Comparison of ENCODE assay signal across 8 cellular contexts in genomic region chr22:37696657-37697539, GRCh38. TPM values are rescaled to one million over a fixed set of nuclear protein-coding genes. Genes with fewer than 3 reads are reported as not detected.
A peak's percentile ranks its signal among the peaks of the same experiment; 100 is the strongest.
DNase-seq lines count a peak whose midpoint lies in the region; ATAC-seq and TF ChIP-seq lines count a peak whose summit lies in the region.

Gene TRIOBP (plus strand): TSS chr22:37697048. CDS start chr22:37701366, 4,318 bp downstream.

- H3K9me3 ChIP-seq in Caco-2, result no peaks in the 10 kb centered on the region
- H3K9me3 ChIP-seq in prostate gland, result no peaks in the 10 kb centered on the region
- no peaks in the 10 kb centered on the region for H3K9me3 ChIP-seq in upper lobe of left lung

- H3K4me1 ChIP-seq in Caco-2 (peaks cover 13% of the 10 kb centered on the region; the same call in 1 of the 2 replicates), prostate gland (replicated peaks) (no peaks in the 10 kb centered on the region), upper lobe of left lung (peaks cover 7 to 27% (median 16%) of the 10 kb centered on the region in 4 donors)

- peak within 1 kb of the TSS; percentile 20 for H3K4me3 ChIP-seq in Caco-2 (ENCODE audit: low read depth, low read length)
- H3K4me3 ChIP-seq in prostate gland, result peak within 1 kb of the TSS; percentile 13 to 16
- H3K4me3 ChIP-seq in upper lobe of left lung, result peak within 1 kb of the TSS in 2 of 4 donors; percentile 13 to 31

- POLR2A ChIA-PET in Caco-2 (lab: Charles Lee), result interaction anchor here (0.7 kb wide), 1 partner anchor 108 kb away, joined by 3 read pairs; a partner anchor contains a TSS

- TF ChIP-seq POLR2A in prostate gland (IDR thresholded peaks at IDR 0.05), result peak; percentile 51
- no peak for TF ChIP-seq POLR2A in upper lobe of left lung (IDR thresholded peaks at IDR 0.05)

- no TSS peak for BruUV-seq in Caco-2 (replicated peaks; lab: Mats Ljungman, UMichigan)

- DNase-seq in Caco-2 (peak; percentile 98), MV-4-11 (lab: John Stamatoyannopoulos, UW) (peak; percentile 97), amniotic epithelial cell (ENCODE audit: low read depth) (peak; percentile 91), left cardiac atrium (peak; percentile 97), prostate gland (ENCODE audit: low spot score) (peak; percentile 90), upper lobe of left lung (peak; percentile 97)

- TF ChIP-seq CTCF in Caco-2 (IDR thresholded peaks at IDR 0.05; ENCODE audit: insufficient read depth in 1 of 2, low read depth in 1 of 2, low read length in 1 of 2, severe bottlenecking in 1 of 2, unreplicated experiment in 1 of 2) (peak; percentile 51 to 80), prostate gland (IDR thresholded peaks at IDR 0.05) (peak in 2 of 4 experiments; percentile 36 to 62), upper lobe of left lung (IDR thresholded peaks at IDR 0.05) (peak; percentile 40 to 69 (median 46))

- WGBS in prostate gland, result 10% methylated on average over 30 of the region's 39 CpGs
- 16 to 18% methylated on average over 19 to 37 of the region's 39 CpGs for WGBS in upper lobe of left lung, 2 donors

- H3K27me3 Mint-ChIP-seq in Caco-2 (ENCODE audit: insufficient read depth, unreplicated experiment), result no peaks in the 10 kb centered on the region

- peaks cover 5% of the 10 kb centered on the region for H3K36me3 Mint-ChIP-seq in Caco-2 (ENCODE audit: insufficient read depth, unreplicated experiment)

- no peak for TF ChIP-seq EP300 in upper lobe of left lung (IDR thresholded peaks at IDR 0.05)

- no peaks in the 10 kb centered on the region for H3K36me3 ChIP-seq in Caco-2 (ENCODE audit: control insufficient read depth, insufficient read depth, low read length)
- no peaks in the 10 kb centered on the region for H3K36me3 ChIP-seq in prostate gland
- peaks cover under 1 to 29% (median 23%) of the 10 kb centered on the region in 4 donors for H3K36me3 ChIP-seq in upper lobe of left lung

- H3K27me3 ChIP-seq in Caco-2 (replicated peaks; ENCODE audit: control insufficient read depth, insufficient read depth, low read length) (no peaks in the 10 kb centered on the region), prostate gland (replicated peaks; ENCODE audit: insufficient read depth) (no peaks in the 10 kb centered on the region), upper lobe of left lung (no peaks in the 10 kb centered on the region)

- H3K4me1 Mint-ChIP-seq in Caco-2 (ENCODE audit: low read depth, unreplicated experiment), result peaks cover 13% of the 10 kb centered on the region

- peak within 1 kb of the TSS; percentile 62 for H3K27ac Mint-ChIP-seq in Caco-2 (ENCODE audit: unreplicated experiment)

- intact Hi-C loops in Caco-2 (cut with micrococcal nuclease; ENCODE audit: unreplicated experiment) (loop anchor here (1.0 to 2.0 kb wide), 3 partner anchors 11 to 54 kb away; partner anchors contain the start of gene NOL12), left cardiac atrium (cut with DNase I) (no loop called here), prostate gland (cut with DNase I) (no loop called here)
- intact Hi-C loops in T-helper 2 cell treated with Interferon-gamma antibody and Interleukin-4, amounts not matched to agents 100 ng/mL and 5 ng/mL, for 36 hours (cut with micrococcal nuclease), result loop anchor here (1.0 to 10.0 kb wide), 2 partner anchors 11 to 48 kb away; partner anchors contain the start of gene NOL12

- peak within 1 kb of the TSS; percentile 55 for H3K4me3 Mint-ChIP-seq in Caco-2 (ENCODE audit: unreplicated experiment)

- ATAC-seq in GM21737 (IDR thresholded peaks at IDR 0.05; ENCODE audit: unreplicated experiment) (peak; percentile 92), left cardiac atrium (peak; percentile 98 to 99), upper lobe of left lung (ENCODE audit: low FRiP score in 2 of 2) (peak; percentile 97 to 98)

- CTCF ChIA-PET in Caco-2 (lab: Charles Lee), result interaction anchor here (0.6 to 3.1 kb wide), 7 partner anchors 9 to 84 kb away, joined by 3 to 24 read pairs (median 5); partner anchors contain the start of gene NOL12

- H3K9me3 Mint-ChIP-seq in Caco-2 (ENCODE audit: unreplicated experiment), result no peaks in the 10 kb centered on the region

- H3K27ac ChIP-seq in prostate gland (no peak within 1 kb of the TSS), upper lobe of left lung (no peak within 1 kb of the TSS)

RNA-seq across cellular contexts. Expression of gene TRIOBP, which starts in this region (rescaled TPM):
- total RNA-seq in Caco-2 (2022), result 30.7 and 38.4 TPM in 2 replicates
- 48.6 and 49.3 TPM in 2 replicates for total RNA-seq in T-helper 2 cell treated with Interferon-gamma antibody and Interleukin-4, amounts not matched to agents 100 ng/mL and 5 ng/mL, for 36 hours
- total RNA-seq in left cardiac atrium, result 100 to 1,000 TPM in 1 of 2 donors, 10 to 100 TPM in 1; 83.5 to 118 TPM
- total RNA-seq in prostate gland, result 100 to 1,000 TPM; 114 to 115 TPM
- total RNA-seq in upper lobe of left lung, result 100 to 1,000 TPM in 4 of 6 donors, 10 to 100 TPM in 2; 76.5 to 151 (median 113) TPM

Comparison
In these comparisons a context has a peak if more than half of its experiments do, and no peak if none do; other contexts are left out.
1. intact Hi-C loops: an anchor here in Caco-2 (1.0 to 2.0 kb wide) and T-helper 2 cell treated with Interferon-gamma antibody and Interleukin-4, amounts not matched to agents 100 ng/mL and 5 ng/mL, for 36 hours (1.0 to 10.0 kb wide); none called in left cardiac atrium and prostate gland.